In the genomic region with DNA sequence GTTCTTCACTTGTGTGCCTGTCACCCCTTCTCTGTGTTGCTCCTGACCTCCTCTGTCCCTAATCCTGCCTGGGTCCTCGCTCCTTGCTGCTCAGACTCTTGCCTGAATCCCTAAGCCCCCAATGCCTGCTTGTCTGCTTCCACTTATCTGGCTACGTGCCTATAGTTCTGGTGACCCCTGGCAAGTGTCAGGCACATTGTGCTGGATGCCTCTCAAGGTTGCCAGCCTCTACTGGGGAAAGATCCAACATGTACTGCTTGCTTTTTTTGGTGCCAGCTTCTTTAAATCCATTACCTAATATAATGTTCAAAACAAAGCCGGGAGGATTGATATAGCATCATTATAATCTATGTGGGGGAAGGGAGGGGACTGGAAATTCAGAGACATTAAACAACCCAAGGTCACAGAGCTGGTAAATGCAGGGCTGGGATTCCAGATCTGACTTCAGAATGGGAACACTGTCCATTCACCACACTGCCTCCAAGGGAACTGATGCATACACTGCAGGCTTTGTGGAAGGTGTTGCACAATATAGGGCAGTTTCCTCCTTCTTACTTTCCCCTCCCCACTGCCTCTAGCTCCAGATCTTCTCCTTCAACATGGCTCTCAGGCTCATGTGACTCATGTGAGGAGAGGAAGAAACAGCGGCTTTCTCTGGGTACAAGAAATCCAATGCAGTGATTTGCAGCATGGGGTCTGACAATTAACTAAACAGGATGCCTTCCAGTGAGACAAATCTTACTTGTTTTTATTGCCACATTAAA, we compare ENCODE assay signal across 10 cellular contexts.
DNase-seq lines count a peak whose midpoint lies in the region; ATAC-seq and TF ChIP-seq lines count a peak whose summit lies in the region.
"Had no signal": no experiment of that assay in that cellular context is flagged by ENCODE, and none has a peak within 500 bp of the region (broad histone marks: within the 10 kb centered on the region; RNA-seq: fewer than 3 reads in every experiment).

No MANE protein-coding gene starts in this region.

- H3K4me3 ChIP-seq in AG10803 (ENCODE audit: low read length): no peak overlapping the region

- peak; percentile 83 for DNase-seq in AG10803 (ENCODE audit: low read depth)
- peak; percentile 58 for DNase-seq in NCI-H69 (lab: John Stamatoyannopoulos, UW)
- peak; percentile 12 for DNase-seq in midbrain (lab: John Stamatoyannopoulos, UW)
- no peak for DNase-seq in activated T-cell treated with anti-CD3 and anti-CD28 coated beads for 4 hours
- DNase-seq in inferior parietal cortex (ENCODE audit: extremely low spot score): no peak
- DNase-seq in activated CD4-positive, alpha-beta T cell treated with anti-CD3 and anti-CD28 coated beads for 48 hours: no peak
- DNase-seq: CD4-positive, CD25-positive, alpha-beta regulatory T cell; NCI-H345 had no signal

- peak; percentile 53 for TF ChIP-seq CTCF in AG10803 (conservative IDR thresholded peaks at IDR 0.05; ENCODE audit: low read length)

- peak; percentile 90 for ATAC-seq in esophagus mucosa
- ATAC-seq in HG02885 (IDR thresholded peaks at IDR 0.05; ENCODE audit: poor library complexity, unreplicated experiment): no peak

Comparison
In these comparisons a context has a peak if more than half of its experiments do, and no peak if none do; other contexts are left out.
1. DNase-seq: peak in AG10803 (single experiment), NCI-H69 (single experiment) and midbrain (single experiment); none in activated T-cell treated with anti-CD3 and anti-CD28 coated beads for 4 hours (single experiment), inferior parietal cortex (single experiment) and activated CD4-positive, alpha-beta T cell treated with anti-CD3 and anti-CD28 coated beads for 48 hours (single experiment).